In genomic region chr11:63766501-63767270, GRCh38 we compare ENCODE assay signal across 8 cellular contexts. TPM values are rescaled to one million over a fixed set of nuclear protein-coding genes. Genes with fewer than 3 reads are reported as not detected.
A peak's percentile ranks its signal among the peaks of the same experiment; 100 is the strongest.
DNase-seq lines count a peak whose midpoint lies in the region; FAIRE-seq and TF ChIP-seq lines count a peak whose summit lies in the region.

No MANE protein-coding gene starts in this region.

- H3K4me3 ChIP-seq in esophagus muscularis mucosa (peak overlapping the region; percentile 77 to 99 (median 85)), testis (no peak overlapping the region)

- intact Hi-C loops in Calu3 (cut with micrococcal nuclease; ENCODE audit: unreplicated experiment) (no loop called here), esophagus muscularis mucosa (cut with DNase I) (loop anchor here (5.0 to 10.0 kb wide), 2 partner anchors 181 to 388 kb away; no protein-coding TSS in a partner anchor), posterior vena cava (cut with DNase I) (no loop called here), testis (cut with DNase I; ENCODE audit: low total_unique reads) (loop anchor here (10.0 kb wide), 1 partner anchor 178 kb away; no protein-coding TSS in a partner anchor)

- TF ChIP-seq CTCF in Calu3 (IDR thresholded peaks at IDR 0.05; ENCODE audit: unreplicated experiment) (no peak), RWPE1 (conservative IDR thresholded peaks at IDR 0.05; ENCODE audit: low read depth) (no peak), esophagus muscularis mucosa (IDR thresholded peaks at IDR 0.05) (no peak), testis (IDR thresholded peaks at IDR 0.05) (no peak)

- no peaks in the 10 kb centered on the region for H3K9me3 Mint-ChIP-seq in Calu3 (ENCODE audit: low read depth, unreplicated experiment)

- H3K27ac ChIP-seq in RWPE1 (peak overlapping the region; percentile 78), esophagus muscularis mucosa (replicated peaks in 1 of 4) (peak overlapping the region; percentile 86 to 93 (median 92)), testis (peak overlapping the region in 1 of 2 donors; percentile 83)

- DNase-seq in Calu3: no peak
- DNase-seq in RWPE1 (ENCODE audit: low spot score): no peak
- no peak for DNase-seq in esophagus muscularis mucosa (ENCODE audit: extremely low spot score)
- peak; percentile 73 for DNase-seq in posterior vena cava (ENCODE audit: low spot score)
- no peak for DNase-seq in SHP77 (lab: John Stamatoyannopoulos, UW)
- no peak for DNase-seq in testis
- no peak for DNase-seq in HCEC 1CT
- no peak for DNase-seq in H54 (ENCODE audit: insufficient read length, low spot score)

- FAIRE-seq in H54 (lab: Jason Lieb, UNC): no peak

- H3K36me3 ChIP-seq in esophagus muscularis mucosa (peaks cover 0 to 17% (median 2%) of the 10 kb centered on the region in 4 donors), testis (ENCODE audit: low read depth, missing control alignments) (no peaks in the 10 kb centered on the region)

- no peak overlapping the region for H3K27ac Mint-ChIP-seq in Calu3 (ENCODE audit: unreplicated experiment)

- H3K27me3 Mint-ChIP-seq in Calu3 (ENCODE audit: unreplicated experiment): peaks cover 11% of the 10 kb centered on the region

- H3K4me3 Mint-ChIP-seq in Calu3 (ENCODE audit: low read depth, unreplicated experiment): peak overlapping the region; percentile 93

- 57% methylated on average over 4 of the region's 8 CpGs for WGBS in esophagus muscularis mucosa
- 47 to 55% methylated on average over 8 of the region's 8 CpGs for WGBS in testis, 2 donors

- H3K27me3 ChIP-seq in esophagus muscularis mucosa: no peaks in the 10 kb centered on the region
- H3K27me3 ChIP-seq in testis: no peaks in the 10 kb centered on the region

- H3K9me3 ChIP-seq in esophagus muscularis mucosa (no peaks in the 10 kb centered on the region), testis (no peaks in the 10 kb centered on the region)

- TF ChIP-seq POLR2A in esophagus muscularis mucosa (IDR thresholded peaks at IDR 0.05; ENCODE audit: low read depth) (no peak), testis (IDR thresholded peaks at IDR 0.05) (no peak), H54 (IDR thresholded peaks at IDR 0.05; ENCODE audit: low read depth, low read length) (no peak)

- H3K36me3 Mint-ChIP-seq in Calu3 (ENCODE audit: insufficient read depth, unreplicated experiment): peaks cover 23% of the 10 kb centered on the region

- no peak for TF ChIP-seq EP300 in esophagus muscularis mucosa (IDR thresholded peaks at IDR 0.05)

- peaks cover 18% of the 10 kb centered on the region for H3K4me1 Mint-ChIP-seq in Calu3 (ENCODE audit: low read depth, unreplicated experiment)

- peaks cover 50 to 73% (median 70%) of the 10 kb centered on the region in 4 donors for H3K4me1 ChIP-seq in esophagus muscularis mucosa
- H3K4me1 ChIP-seq in testis: peaks cover 32% of the 10 kb centered on the region

- POLR2A ChIA-PET in RWPE1 (lab: Yijun Ruan, JAX; ENCODE audit: low non-redundant PET): no interaction called here

- CTCF ChIA-PET in Calu3 (lab: Charles Lee): no interaction called here
- CTCF ChIA-PET in RWPE1 (lab: Yijun Ruan, JAX): interaction anchor here (0.6 to 1.9 kb wide), 5 partner anchors 48 to 386 kb away, joined by 3 to 6 read pairs (median 3); no protein-coding TSS in a partner anchor

- no TSS peak for BruUV-seq in Calu3 (replicated peaks; lab: Mats Ljungman, UMichigan)

RNA-seq across cellular contexts. Expression of gene ZFTA, which starts 1.9 kb away (rescaled TPM):
- total RNA-seq in Calu3 (2022) (12.1 and 13.0 TPM in 2 replicates), esophagus muscularis mucosa (10 to 100 TPM; 15.8 to 41.9 (median 26.6) TPM), posterior vena cava (10 to 100 TPM; 13.0 to 21.8 TPM), testis (10 to 100 TPM; 19.5 to 31.0 TPM)
- polyA plus RNA-seq in testis (ENCODE audit: insufficient read depth, low read depth, low replicate concordance): 12.0 TPM

RNA-seq across cellular contexts. Expression of gene SPINDOC, which starts 46.6 kb away (rescaled TPM):
- 47.1 and 53.8 TPM in 2 replicates for total RNA-seq in Calu3 (2022)
- total RNA-seq in esophagus muscularis mucosa: 10 to 100 TPM; 12.0 to 25.8 (median 18.6) TPM
- total RNA-seq in posterior vena cava: 10 to 100 TPM; 11.8 to 15.1 TPM
- total RNA-seq in testis: 10 to 100 TPM; 38.6 to 45.1 TPM
- polyA plus RNA-seq in testis (ENCODE audit: insufficient read depth, low read depth, low replicate concordance): 71.6 TPM

Comparison
In these comparisons a context has a peak if more than half of its experiments do, and no peak if none do; other contexts are left out.
1. H3K4me3 ChIP-seq: peak in esophagus muscularis mucosa (4 of 4); none in testis (0 of 2).
2. intact Hi-C loops: an anchor here in esophagus muscularis mucosa (5.0 to 10.0 kb wide) and testis (10.0 kb wide); none called in Calu3 and posterior vena cava.